1 cellular context compared by ENCODE assay signal in the genomic region with DNA sequence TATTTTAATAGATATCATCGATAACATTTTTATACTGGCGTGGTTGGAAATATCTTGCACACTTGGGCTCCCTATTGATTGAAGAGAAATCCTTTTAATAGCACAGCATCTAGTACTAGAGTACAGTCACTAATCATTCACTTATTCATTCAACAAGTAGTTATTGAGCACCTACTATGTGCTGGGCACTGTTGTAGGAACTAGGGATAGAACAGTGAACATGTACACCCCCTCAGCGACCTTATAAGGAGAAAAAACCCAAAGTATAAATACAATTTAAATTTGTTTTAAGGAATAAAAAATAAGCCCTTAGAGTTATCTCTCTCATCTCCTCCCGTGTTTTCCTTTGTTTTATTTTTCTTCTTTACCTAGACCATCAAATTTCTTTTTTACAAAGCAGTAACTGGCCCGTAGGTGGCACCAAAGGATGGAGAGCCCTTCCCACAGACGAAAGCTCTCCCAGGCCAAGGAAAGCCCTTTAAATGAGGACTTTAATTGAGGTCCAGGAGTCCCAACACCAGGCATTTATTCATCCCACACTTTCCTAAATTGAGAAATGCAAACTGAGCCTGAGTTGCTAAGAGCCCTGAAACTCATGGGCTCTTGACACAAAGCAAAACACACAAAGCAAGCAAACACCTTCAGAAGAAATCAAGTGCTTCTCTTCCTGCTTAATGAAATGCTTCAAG.
A peak's percentile ranks its signal among the peaks of the same experiment; 100 is the strongest.
TF ChIP-seq lines count a peak whose summit lies in the region.

No MANE protein-coding gene starts in this region.

TF ChIP-seq in HepG2, 621 proteins besides CTCF, POLR2A, EP300 and RAD21 (continued from another document):
- TF ChIP-seq SMARCE1 (IDR thresholded peaks at IDR 0.05; ENCODE audit: borderline replicate concordance) (no peak), ZNF670 (CRISPR knock-in tag; IDR thresholded peaks at IDR 0.05; ENCODE audit: borderline replicate concordance) (no peak), ZKSCAN1 (IDR thresholded peaks at IDR 0.05; ENCODE audit: low read length) (peak; percentile 54; the same call in 1 of the 2 replicates), ADNP (CRISPR knock-in tag; IDR thresholded peaks at IDR 0.05) (no peak), NFIB (CRISPR knock-in tag; IDR thresholded peaks at IDR 0.05; ENCODE audit: borderline replicate concordance) (no peak), ZNF547 (CRISPR knock-in tag; IDR thresholded peaks at IDR 0.05) (no peak), STAG1 (CRISPR knock-in tag; IDR thresholded peaks at IDR 0.05) (peak; percentile 57), FOXP1 (IDR thresholded peaks at IDR 0.05) (no peak), FOXP1 (CRISPR knock-in tag; IDR thresholded peaks at IDR 0.05) (no peak), ZNF335 (CRISPR knock-in tag; IDR thresholded peaks at IDR 0.05) (peak; percentile 95)
- TF ChIP-seq, protein P1, sequence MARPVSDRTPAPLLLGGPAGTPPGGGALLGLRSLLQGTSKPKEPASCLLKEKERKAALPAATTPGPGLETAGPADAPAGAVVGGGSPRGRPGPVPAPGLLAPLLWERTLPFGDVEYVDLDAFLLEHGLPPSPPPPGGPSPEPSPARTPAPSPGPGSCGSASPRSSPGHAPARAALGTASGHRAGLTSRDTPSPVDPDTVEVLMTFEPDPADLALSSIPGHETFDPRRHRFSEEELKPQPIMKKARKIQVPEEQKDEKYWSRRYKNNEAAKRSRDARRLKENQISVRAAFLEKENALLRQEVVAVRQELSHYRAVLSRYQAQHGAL (CRISPR knock-in tag; IDR thresholded peaks at IDR 0.05; ENCODE audit: not compliant biosample characterization) = no peak
- TF ChIP-seq, protein P2, sequence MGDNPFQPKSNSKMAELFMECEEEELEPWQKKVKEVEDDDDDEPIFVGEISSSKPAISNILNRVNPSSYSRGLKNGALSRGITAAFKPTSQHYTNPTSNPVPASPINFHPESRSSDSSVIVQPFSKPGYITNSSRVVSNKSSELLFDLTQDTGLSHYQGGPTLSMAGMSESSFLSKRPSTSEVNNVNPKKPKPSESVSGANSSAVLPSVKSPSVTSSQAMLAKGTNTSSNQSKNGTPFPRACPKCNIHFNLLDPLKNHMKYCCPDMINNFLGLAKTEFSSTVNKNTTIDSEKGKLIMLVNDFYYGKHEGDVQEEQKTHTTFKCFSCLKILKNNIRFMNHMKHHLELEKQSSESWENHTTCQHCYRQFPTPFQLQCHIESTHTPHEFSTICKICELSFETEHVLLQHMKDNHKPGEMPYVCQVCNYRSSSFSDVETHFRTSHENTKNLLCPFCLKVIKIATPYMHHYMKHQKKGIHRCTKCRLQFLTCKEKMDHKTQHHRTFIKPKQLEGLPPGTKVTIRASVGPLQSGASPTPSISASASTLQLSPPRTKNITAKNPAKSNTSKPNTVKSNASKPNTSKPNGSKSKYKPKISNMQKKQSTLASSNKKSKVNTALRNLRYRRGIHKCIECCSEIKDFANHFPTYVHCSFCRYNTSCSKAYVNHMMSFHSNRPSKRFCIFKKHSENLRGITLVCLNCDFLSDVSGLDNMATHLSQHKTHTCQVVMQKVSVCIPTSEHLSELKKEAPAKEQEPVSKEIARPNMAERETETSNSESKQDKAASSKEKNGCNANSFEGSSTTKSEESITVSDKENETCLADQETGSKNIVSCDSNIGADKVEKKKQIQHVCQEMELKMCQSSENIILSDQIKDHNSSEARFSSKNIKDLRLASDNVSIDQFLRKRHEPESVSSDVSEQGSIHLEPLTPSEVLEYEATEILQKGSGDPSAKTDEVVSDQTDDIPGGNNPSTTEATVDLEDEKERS (CRISPR knock-in tag; IDR thresholded peaks at IDR 0.05) = no peak
- TF ChIP-seq, protein P3, sequence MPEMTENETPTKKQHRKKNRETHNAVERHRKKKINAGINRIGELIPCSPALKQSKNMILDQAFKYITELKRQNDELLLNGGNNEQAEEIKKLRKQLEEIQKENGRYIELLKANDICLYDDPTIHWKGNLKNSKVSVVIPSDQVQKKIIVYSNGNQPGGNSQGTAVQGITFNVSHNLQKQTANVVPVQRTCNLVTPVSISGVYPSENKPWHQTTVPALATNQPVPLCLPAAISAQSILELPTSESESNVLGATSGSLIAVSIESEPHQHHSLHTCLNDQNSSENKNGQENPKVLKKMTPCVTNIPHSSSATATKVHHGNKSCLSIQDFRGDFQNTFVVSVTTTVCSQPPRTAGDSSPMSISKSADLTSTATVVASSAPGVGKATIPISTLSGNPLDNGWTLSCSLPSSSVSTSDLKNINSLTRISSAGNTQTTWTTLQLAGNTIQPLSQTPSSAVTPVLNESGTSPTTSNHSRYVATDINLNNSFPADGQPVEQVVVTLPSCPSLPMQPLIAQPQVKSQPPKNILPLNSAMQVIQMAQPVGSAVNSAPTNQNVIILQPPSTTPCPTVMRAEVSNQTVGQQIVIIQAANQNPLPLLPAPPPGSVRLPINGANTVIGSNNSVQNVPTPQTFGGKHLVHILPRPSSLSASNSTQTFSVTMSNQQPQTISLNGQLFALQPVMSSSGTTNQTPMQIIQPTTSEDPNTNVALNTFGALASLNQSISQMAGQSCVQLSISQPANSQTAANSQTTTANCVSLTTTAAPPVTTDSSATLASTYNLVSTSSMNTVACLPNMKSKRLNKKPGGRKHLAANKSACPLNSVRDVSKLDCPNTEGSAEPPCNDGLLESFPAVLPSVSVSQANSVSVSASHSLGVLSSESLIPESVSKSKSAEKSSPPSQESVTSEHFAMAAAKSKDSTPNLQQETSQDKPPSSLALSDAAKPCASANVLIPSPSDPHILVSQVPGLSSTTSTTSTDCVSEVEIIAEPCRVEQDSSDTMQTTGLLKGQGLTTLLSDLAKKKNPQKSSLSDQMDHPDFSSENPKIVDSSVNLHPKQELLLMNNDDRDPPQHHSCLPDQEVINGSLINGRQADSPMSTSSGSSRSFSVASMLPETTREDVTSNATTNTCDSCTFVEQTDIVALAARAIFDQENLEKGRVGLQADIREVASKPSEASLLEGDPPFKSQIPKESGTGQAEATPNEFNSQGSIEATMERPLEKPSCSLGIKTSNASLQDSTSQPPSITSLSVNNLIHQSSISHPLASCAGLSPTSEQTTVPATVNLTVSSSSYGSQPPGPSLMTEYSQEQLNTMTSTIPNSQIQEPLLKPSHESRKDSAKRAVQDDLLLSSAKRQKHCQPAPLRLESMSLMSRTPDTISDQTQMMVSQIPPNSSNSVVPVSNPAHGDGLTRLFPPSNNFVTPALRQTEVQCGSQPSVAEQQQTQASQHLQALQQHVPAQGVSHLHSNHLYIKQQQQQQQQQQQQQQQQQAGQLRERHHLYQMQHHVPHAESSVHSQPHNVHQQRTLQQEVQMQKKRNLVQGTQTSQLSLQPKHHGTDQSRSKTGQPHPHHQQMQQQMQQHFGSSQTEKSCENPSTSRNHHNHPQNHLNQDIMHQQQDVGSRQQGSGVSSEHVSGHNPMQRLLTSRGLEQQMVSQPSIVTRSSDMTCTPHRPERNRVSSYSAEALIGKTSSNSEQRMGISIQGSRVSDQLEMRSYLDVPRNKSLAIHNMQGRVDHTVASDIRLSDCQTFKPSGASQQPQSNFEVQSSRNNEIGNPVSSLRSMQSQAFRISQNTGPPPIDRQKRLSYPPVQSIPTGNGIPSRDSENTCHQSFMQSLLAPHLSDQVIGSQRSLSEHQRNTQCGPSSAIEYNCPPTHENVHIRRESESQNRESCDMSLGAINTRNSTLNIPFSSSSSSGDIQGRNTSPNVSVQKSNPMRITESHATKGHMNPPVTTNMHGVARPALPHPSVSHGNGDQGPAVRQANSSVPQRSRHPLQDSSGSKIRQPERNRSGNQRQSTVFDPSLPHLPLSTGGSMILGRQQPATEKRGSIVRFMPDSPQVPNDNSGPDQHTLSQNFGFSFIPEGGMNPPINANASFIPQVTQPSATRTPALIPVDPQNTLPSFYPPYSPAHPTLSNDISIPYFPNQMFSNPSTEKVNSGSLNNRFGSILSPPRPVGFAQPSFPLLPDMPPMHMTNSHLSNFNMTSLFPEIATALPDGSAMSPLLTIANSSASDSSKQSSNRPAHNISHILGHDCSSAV (CRISPR knock-in tag; IDR thresholded peaks at IDR 0.05; ENCODE audit: borderline replicate concordance) = no peak
- TF ChIP-seq, protein P4, sequence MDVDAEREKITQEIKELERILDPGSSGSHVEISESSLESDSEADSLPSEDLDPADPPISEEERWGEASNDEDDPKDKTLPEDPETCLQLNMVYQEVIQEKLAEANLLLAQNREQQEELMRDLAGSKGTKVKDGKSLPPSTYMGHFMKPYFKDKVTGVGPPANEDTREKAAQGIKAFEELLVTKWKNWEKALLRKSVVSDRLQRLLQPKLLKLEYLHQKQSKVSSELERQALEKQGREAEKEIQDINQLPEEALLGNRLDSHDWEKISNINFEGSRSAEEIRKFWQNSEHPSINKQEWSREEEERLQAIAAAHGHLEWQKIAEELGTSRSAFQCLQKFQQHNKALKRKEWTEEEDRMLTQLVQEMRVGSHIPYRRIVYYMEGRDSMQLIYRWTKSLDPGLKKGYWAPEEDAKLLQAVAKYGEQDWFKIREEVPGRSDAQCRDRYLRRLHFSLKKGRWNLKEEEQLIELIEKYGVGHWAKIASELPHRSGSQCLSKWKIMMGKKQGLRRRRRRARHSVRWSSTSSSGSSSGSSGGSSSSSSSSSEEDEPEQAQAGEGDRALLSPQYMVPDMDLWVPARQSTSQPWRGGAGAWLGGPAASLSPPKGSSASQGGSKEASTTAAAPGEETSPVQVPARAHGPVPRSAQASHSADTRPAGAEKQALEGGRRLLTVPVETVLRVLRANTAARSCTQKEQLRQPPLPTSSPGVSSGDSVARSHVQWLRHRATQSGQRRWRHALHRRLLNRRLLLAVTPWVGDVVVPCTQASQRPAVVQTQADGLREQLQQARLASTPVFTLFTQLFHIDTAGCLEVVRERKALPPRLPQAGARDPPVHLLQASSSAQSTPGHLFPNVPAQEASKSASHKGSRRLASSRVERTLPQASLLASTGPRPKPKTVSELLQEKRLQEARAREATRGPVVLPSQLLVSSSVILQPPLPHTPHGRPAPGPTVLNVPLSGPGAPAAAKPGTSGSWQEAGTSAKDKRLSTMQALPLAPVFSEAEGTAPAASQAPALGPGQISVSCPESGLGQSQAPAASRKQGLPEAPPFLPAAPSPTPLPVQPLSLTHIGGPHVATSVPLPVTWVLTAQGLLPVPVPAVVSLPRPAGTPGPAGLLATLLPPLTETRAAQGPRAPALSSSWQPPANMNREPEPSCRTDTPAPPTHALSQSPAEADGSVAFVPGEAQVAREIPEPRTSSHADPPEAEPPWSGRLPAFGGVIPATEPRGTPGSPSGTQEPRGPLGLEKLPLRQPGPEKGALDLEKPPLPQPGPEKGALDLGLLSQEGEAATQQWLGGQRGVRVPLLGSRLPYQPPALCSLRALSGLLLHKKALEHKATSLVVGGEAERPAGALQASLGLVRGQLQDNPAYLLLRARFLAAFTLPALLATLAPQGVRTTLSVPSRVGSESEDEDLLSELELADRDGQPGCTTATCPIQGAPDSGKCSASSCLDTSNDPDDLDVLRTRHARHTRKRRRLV (CRISPR knock-in tag; IDR thresholded peaks at IDR 0.05) = no peak
